1 cellular context compared by ENCODE assay signal in the genomic region with DNA sequence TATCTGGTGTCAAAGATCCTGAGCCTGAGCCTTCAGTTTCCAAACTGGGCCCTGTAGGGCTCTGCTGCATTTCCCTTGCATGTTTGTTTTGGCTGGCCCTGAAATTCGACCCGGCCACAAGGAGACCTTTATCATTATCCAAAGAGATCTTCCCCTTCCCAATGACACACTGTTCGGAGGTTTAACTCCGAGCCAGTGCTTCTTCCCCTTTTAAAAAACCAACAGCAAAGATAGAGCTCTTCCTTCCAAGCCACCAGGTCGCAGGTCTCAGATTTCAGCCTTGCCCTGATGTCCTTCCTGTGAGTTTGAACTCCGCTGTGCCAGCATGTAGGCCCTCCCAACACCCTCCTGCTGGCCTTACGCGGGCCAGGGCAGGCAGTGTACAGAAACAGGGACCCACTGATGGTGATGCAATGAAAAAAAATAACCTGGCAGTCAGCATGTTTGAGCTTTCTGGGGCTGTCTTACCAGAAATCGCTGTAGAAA.
TF ChIP-seq lines count a peak whose summit lies in the region.

No MANE protein-coding gene starts in this region.

TF ChIP-seq in SK-N-SH treated with all-trans-retinoic acid at 6 μM for 48 hours, 23 proteins besides CTCF, POLR2A, EP300 and RAD21 (continued from another document):
- TF ChIP-seq, protein P1, sequence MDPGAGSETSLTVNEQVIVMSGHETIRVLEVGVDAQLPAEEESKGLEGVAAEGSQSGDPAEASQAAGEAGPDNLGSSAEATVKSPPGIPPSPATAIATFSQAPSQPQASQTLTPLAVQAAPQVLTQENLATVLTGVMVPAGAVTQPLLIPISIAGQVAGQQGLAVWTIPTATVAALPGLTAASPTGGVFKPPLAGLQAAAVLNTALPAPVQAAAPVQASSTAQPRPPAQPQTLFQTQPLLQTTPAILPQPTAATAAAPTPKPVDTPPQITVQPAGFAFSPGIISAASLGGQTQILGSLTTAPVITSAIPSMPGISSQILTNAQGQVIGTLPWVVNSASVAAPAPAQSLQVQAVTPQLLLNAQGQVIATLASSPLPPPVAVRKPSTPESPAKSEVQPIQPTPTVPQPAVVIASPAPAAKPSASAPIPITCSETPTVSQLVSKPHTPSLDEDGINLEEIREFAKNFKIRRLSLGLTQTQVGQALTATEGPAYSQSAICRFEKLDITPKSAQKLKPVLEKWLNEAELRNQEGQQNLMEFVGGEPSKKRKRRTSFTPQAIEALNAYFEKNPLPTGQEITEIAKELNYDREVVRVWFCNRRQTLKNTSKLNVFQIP (CRISPR knock-in tag; IDR thresholded peaks at IDR 0.05; ENCODE audit: borderline replicate concordance, low read depth), result no peak
- TF ChIP-seq ISL1 (CRISPR knock-in tag; IDR thresholded peaks at IDR 0.05) (no peak), SNAI2 (CRISPR knock-in tag; IDR thresholded peaks at IDR 0.05) (no peak)
